Comparison of ENCODE assay signal across 8 cellular contexts in genomic region chr3:171459942-171460225, GRCh38. TPM values are rescaled to one million over a fixed set of nuclear protein-coding genes. Genes with fewer than 3 reads are reported as not detected.
DNase-seq lines count a peak whose midpoint lies in the region; ATAC-seq and TF ChIP-seq lines count a peak whose summit lies in the region.

No MANE protein-coding gene starts in this region.

- H3K4me1 ChIP-seq in colonic mucosa (no peaks in the 10 kb centered on the region), mucosa of rectum (ENCODE audit: control insufficient read depth in 2 of 2, insufficient read depth in 2 of 2, low read length in 2 of 2) (peaks cover 19 to 22% of the 10 kb centered on the region in 2 donors), OCI-LY7 (ENCODE audit: insufficient read depth, low read length, poor library complexity, severe bottlenecking) (no peaks in the 10 kb centered on the region)

- H4K20me1 ChIP-seq in OCI-LY7 (ENCODE audit: insufficient read depth, low read length), result no peaks in the 10 kb centered on the region

- CTCF ChIA-PET in OCI-LY7 (lab: Charles Lee; ENCODE audit: unreplicated experiment) (no interaction called here), HEK293T (lab: Yijun Ruan, JAX) (interaction anchor here (0.6 to 1.3 kb wide), 3 partner anchors 8 to 112 kb away, joined by 3 read pairs; no protein-coding TSS in a partner anchor)

- peak; percentile 0 for ATAC-seq in GM18498 (IDR thresholded peaks at IDR 0.05; ENCODE audit: unreplicated experiment)
- no peak for ATAC-seq in GM19467 (IDR thresholded peaks at IDR 0.05; ENCODE audit: unreplicated experiment)

- H3K9ac ChIP-seq in colonic mucosa (ENCODE audit: low read depth in 2 of 2, low read length in 2 of 2), result peak overlapping the region; percentile 65 to 82
- H3K9ac ChIP-seq in mucosa of rectum (ENCODE audit: low read depth in 1 of 2, low read length in 2 of 2), result peak overlapping the region; percentile 28 to 68

- intact Hi-C loops in colonic mucosa (cut with DNase I), result no loop called here
- intact Hi-C loops in OCI-LY7 (cut with micrococcal nuclease; ENCODE audit: unreplicated experiment), result no loop called here

- H3K4me2 ChIP-seq in OCI-LY7 (ENCODE audit: low read length), result no peak overlapping the region; the same call in 1 of the 2 replicates

- TF ChIP-seq CTCF in NB4 (IDR thresholded peaks at IDR 0.05; ENCODE audit: low read depth, low read length) (no peak), colonic mucosa (IDR thresholded peaks at IDR 0.05) (no peak), OCI-LY7 (conservative IDR thresholded peaks at IDR 0.05; ENCODE audit: low read length) (no peak)

- no TSS peak for BruUV-seq in OCI-LY7 (replicated peaks; lab: Mats Ljungman, UMichigan)

- H3K9me3 ChIP-seq in colonic mucosa (no peaks in the 10 kb centered on the region), mucosa of rectum (ENCODE audit: control insufficient read depth in 2 of 2, low read length in 2 of 2) (no peaks in the 10 kb centered on the region), OCI-LY7 (ENCODE audit: low read length) (no peaks in the 10 kb centered on the region)

- no peaks in the 10 kb centered on the region for H3K79me2 ChIP-seq in OCI-LY7 (ENCODE audit: insufficient read depth, low read depth, low read length)

- H3K36me3 ChIP-seq in colonic mucosa (no peaks in the 10 kb centered on the region), mucosa of rectum (ENCODE audit: control insufficient read depth in 2 of 2, insufficient read depth in 2 of 2, low read length in 2 of 2) (no peaks in the 10 kb centered on the region), OCI-LY7 (ENCODE audit: insufficient read depth, low read length) (no peaks in the 10 kb centered on the region)

- POLR2A ChIA-PET in OCI-LY7 (lab: Charles Lee) (no interaction called here), HEK293T (lab: Yijun Ruan, JAX) (interaction anchor here (0.6 kb wide), 1 partner anchor 120 kb away, joined by 3 read pairs; no protein-coding TSS in a partner anchor)

- DNase-seq in NB4 (ENCODE audit: low read depth) (no peak), colonic mucosa (no peak), OCI-LY7 (ENCODE audit: low spot score) (no peak), HEK293T (ENCODE audit: extremely low spot score) (no peak)
- DNase-seq in activated CD8-positive, alpha-beta memory T cell treated with anti-CD3 and anti-CD28 coated beads for 24 hours, result no peak

- H2AFZ ChIP-seq in OCI-LY7 (ENCODE audit: low read length), result no peak overlapping the region

- H3K27ac ChIP-seq in colonic mucosa (peak overlapping the region; percentile 85), mucosa of rectum (ENCODE audit: low read depth in 2 of 2, low read length in 2 of 2) (peak overlapping the region; percentile 69 to 80), OCI-LY7 (ENCODE audit: low read depth, low read length, poor library complexity, severe bottlenecking) (no peak overlapping the region)

- H3K27me3 ChIP-seq in colonic mucosa, result no peaks in the 10 kb centered on the region
- peaks cover 0 to 4% of the 10 kb centered on the region in 2 donors for H3K27me3 ChIP-seq in mucosa of rectum (ENCODE audit: control insufficient read depth in 2 of 2, insufficient read depth in 2 of 2, low read length in 2 of 2)

- no peak for TF ChIP-seq POLR2A in NB4 (IDR thresholded peaks at IDR 0.05; ENCODE audit: extremely low read depth, insufficient read length)

- H3K4me3 ChIP-seq in NB4 (ENCODE audit: low read depth, low read length) (peak overlapping the region; percentile 91), colonic mucosa (peak overlapping the region; percentile 78), mucosa of rectum (ENCODE audit: low read length in 2 of 2) (peak overlapping the region; percentile 74 to 80), OCI-LY7 (ENCODE audit: low read depth, low read length, poor library complexity, severe bottlenecking) (no peak overlapping the region)

- no peaks in the 10 kb centered on the region; the same call in 1 of the 2 replicates for H3K9me2 ChIP-seq in OCI-LY7 (ENCODE audit: insufficient read depth, low read length)

TF ChIP-seq in HEK293T, 16 proteins besides CTCF, POLR2A, EP300 and RAD21:
- TF ChIP-seq FOXM1 (IDR thresholded peaks at IDR 0.05; ENCODE audit: borderline replicate concordance), result no peak
TF ChIP-seq in HEK293T: peak in this region for 0.

RNA-seq across cellular contexts. Expression of gene TNIK, which starts 0.3 kb away (rescaled TPM):
- 10 to 100 TPM; 19.9 to 30.9 TPM for total RNA-seq in colonic mucosa
- total RNA-seq in OCI-LY7 (2014; rRNA removed; shearing (Covaris generic)), result not detected in 2 replicates
- total RNA-seq in OCI-LY7 (2022), result not detected in 2 replicates

Comparison
In these comparisons a context has a peak if more than half of its experiments do, and no peak if none do; other contexts are left out.
1. RNA of gene TNIK, which starts 0.3 kb away (total RNA-seq): 19.9 to 30.9 TPM in colonic mucosa; not detected in OCI-LY7; every median in the first group is over 10 times any median in the second.